In genomic region chr6:71419954-71420692, GRCh38 we compare ENCODE assay signal across 8 cellular contexts.
DNase-seq lines count a peak whose midpoint lies in the region; ATAC-seq and TF ChIP-seq lines count a peak whose summit lies in the region.

No MANE protein-coding gene starts in this region.

- peak overlapping the region; percentile 69 for H3K4me3 ChIP-seq in rectal smooth muscle tissue (ENCODE audit: low read length)

- ATAC-seq in GM18508 (IDR thresholded peaks at IDR 0.05; ENCODE audit: insufficient read depth, unreplicated experiment): peak; percentile 11
- peak; percentile 31 for ATAC-seq in HG03108 (IDR thresholded peaks at IDR 0.05; ENCODE audit: unreplicated experiment)

- TF ChIP-seq CTCF in 22Rv1 (IDR thresholded peaks at IDR 0.05): peak; percentile 50

- DNase-seq in amygdala (lab: John Stamatoyannopoulos, UW): peak in 36 of 56 donors; percentile 8 to 71 (median 43)
- peak; percentile 41 for DNase-seq in hepatic stellate cell (ENCODE audit: low spot score)
- DNase-seq in ecto neural progenitor cell (ENCODE audit: low spot score): no peak
- DNase-seq in dedifferentiated amniotic fluid mesenchymal stem cell (ENCODE audit: extremely low spot score): no peak

- H3K27ac ChIP-seq in 22Rv1 (peak overlapping the region; percentile 75), rectal smooth muscle tissue (ENCODE audit: low read depth, low read length) (peak overlapping the region; percentile 84)

- peak overlapping the region; percentile 49 for H3K9ac ChIP-seq in rectal smooth muscle tissue (ENCODE audit: low read length)

- no peaks in the 10 kb centered on the region for H3K36me3 ChIP-seq in rectal smooth muscle tissue (ENCODE audit: control insufficient read depth, insufficient read depth, low read length)

- peaks cover 5% of the 10 kb centered on the region for H3K4me1 ChIP-seq in rectal smooth muscle tissue (ENCODE audit: control insufficient read depth, insufficient read depth, low read length)

- H3K27me3 ChIP-seq in rectal smooth muscle tissue (ENCODE audit: control insufficient read depth, insufficient read depth, low read length): no peaks in the 10 kb centered on the region

Comparison
In these comparisons a context has a peak if more than half of its experiments do, and no peak if none do; other contexts are left out.
1. DNase-seq: peak in amygdala (36 of 56) and hepatic stellate cell (single experiment); none in ecto neural progenitor cell (single experiment) and dedifferentiated amniotic fluid mesenchymal stem cell (single experiment).